ENCODE assay signal across 11 cellular contexts in genomic region chr5:141882594-141883183, GRCh38. TPM values are rescaled to one million over a fixed set of nuclear protein-coding genes. Genes with fewer than 3 reads are reported as not detected.
A peak's percentile ranks its signal among the peaks of the same experiment; 100 is the strongest.
DNase-seq lines count a peak whose midpoint lies in the region; ATAC-seq, FAIRE-seq and TF ChIP-seq lines count a peak whose summit lies in the region.
"Had no signal": no experiment of that assay in that cellular context is flagged by ENCODE, and none has a peak within 500 bp of the region (broad histone marks: within the 10 kb centered on the region; RNA-seq: fewer than 3 reads in every experiment).

No MANE protein-coding gene starts in this region.

- H3K36me3 Mint-ChIP-seq in progenitor cell of endocrine pancreas (ENCODE audit: insufficient read depth) = no peaks in the 10 kb centered on the region

- H3K4me1 Mint-ChIP-seq in progenitor cell of endocrine pancreas (ENCODE audit: low read depth) = peaks cover 10% of the 10 kb centered on the region

- no peak overlapping the region for H3K27ac Mint-ChIP-seq in progenitor cell of endocrine pancreas
- H3K27ac Mint-ChIP-seq: activated naive CD4-positive, alpha-beta T cell treated with anti-CD3 and anti-CD28 coated beads, Interleukin-2, amount 50 U/mL, for 72 hours had no signal

- DNase-seq in NCI-H2029 (lab: John Stamatoyannopoulos, UW) = peak; percentile 40
- no peak for DNase-seq in NCI-H2029 treated with DMSO at 0.1 percent for 48 hours (lab: John Stamatoyannopoulos, UW)
- DNase-seq in OCI-M1 (lab: John Stamatoyannopoulos, UW) = peak; percentile 19
- DNase-seq in progenitor cell of endocrine pancreas (ENCODE audit: low spot score, unreplicated experiment) = no peak
- no peak for DNase-seq in frontal cortex (ENCODE audit: low spot score in 2 of 2)
- DNase-seq in central memory CD4-positive, alpha-beta T cell = no peak
- DNase-seq: effector memory CD4-positive, alpha-beta T cell; NCI-H510A treated with DMSO at 0.1 percent for 48 hours had no signal

- H3K9me3 Mint-ChIP-seq in progenitor cell of endocrine pancreas (ENCODE audit: low read depth) = no peaks in the 10 kb centered on the region
- H3K9me3 Mint-ChIP-seq: activated naive CD4-positive, alpha-beta T cell treated with anti-CD3 and anti-CD28 coated beads, Interleukin-2, amount 50 U/mL, for 72 hours had no signal

- peak overlapping the region; percentile 39 for H3K4me3 ChIP-seq in iPS-11a (ENCODE audit: low read depth, low read length)

- no peak for ATAC-seq in GM21825 (IDR thresholded peaks at IDR 0.05; ENCODE audit: unreplicated experiment)
- ATAC-seq: activated naive CD4-positive, alpha-beta T cell treated with anti-CD3 and anti-CD28 coated beads, Interleukin-2, amount 50 U/mL, for 72 hours had no signal

- no peak for TF ChIP-seq CTCF in progenitor cell of endocrine pancreas (IDR thresholded peaks at IDR 0.05; ENCODE audit: unreplicated experiment)

- H3K27me3 Mint-ChIP-seq in progenitor cell of endocrine pancreas = peaks cover 64% of the 10 kb centered on the region

- H3K4me3 Mint-ChIP-seq in progenitor cell of endocrine pancreas (ENCODE audit: low read depth) = peak overlapping the region; percentile 51

- FAIRE-seq in frontal cortex (lab: Jason Lieb, UNC) = no peak

RNA-seq across cellular contexts. Expression of gene PCDH1, which starts 4.5 kb away (rescaled TPM):
- total RNA-seq in progenitor cell of endocrine pancreas (5.5 and 6.3 TPM in 2 replicates), frontal cortex (41.2 TPM)

RNA-seq across cellular contexts. Expression of gene DELE1, which starts 41.0 kb away (rescaled TPM):
- total RNA-seq in progenitor cell of endocrine pancreas = 86.1 and 93.4 TPM in 2 replicates
- total RNA-seq in frontal cortex = 30.6 TPM

Comparison
In these comparisons a context has a peak if more than half of its experiments do, and no peak if none do; other contexts are left out.
1. DNase-seq: peak in NCI-H2029 (single experiment) and OCI-M1 (single experiment); none in NCI-H2029 treated with DMSO at 0.1 percent for 48 hours (single experiment), progenitor cell of endocrine pancreas (single experiment), frontal cortex (0 of 2) and central memory CD4-positive, alpha-beta T cell (single experiment).